ENCODE assay signal across 10 cellular contexts in the genomic region with DNA sequence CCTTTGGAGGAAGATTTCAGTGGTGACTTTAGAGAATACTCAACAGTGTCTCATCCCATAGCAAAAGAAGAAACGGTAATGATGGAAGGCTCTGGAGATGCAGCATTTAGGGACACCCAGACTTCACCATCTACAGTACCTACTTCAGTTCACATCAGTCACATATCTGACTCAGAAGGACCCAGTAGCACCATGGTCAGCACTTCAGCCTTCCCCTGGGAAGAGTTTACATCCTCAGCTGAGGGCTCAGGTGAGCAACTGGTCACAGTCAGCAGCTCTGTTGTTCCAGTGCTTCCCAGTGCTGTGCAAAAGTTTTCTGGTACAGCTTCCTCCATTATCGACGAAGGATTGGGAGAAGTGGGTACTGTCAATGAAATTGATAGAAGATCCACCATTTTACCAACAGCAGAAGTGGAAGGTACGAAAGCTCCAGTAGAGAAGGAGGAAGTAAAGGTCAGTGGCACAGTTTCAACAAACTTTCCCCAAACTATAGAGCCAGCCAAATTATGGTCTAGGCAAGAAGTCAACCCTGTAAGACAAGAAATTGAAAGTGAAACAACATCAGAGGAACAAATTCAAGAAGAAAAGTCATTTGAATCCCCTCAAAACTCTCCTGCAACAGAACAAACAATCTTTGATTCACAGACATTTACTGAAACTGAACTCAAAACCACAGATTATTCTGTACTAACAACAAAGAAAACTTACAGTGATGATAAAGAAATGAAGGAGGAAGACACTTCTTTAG.
A peak's percentile ranks its signal among the peaks of the same experiment; 100 is the strongest.
DNase-seq lines count a peak whose midpoint lies in the region; ATAC-seq lines count a peak whose summit lies in the region.
"Had no signal": no experiment of that assay in that cellular context is flagged by ENCODE, and none has a peak within 500 bp of the region (broad histone marks: within the 10 kb centered on the region; RNA-seq: fewer than 3 reads in every experiment).

No MANE protein-coding gene starts in this region.

- H3K27me3 ChIP-seq in SJCRH30: no peaks in the 10 kb centered on the region

- peaks cover 35% of the 10 kb centered on the region for H3K36me3 ChIP-seq in SJCRH30

- DNase-seq in SJCRH30 (no peak), NCI-H2171 treated with DMSO at 0.1 percent for 48 hours (lab: John Stamatoyannopoulos, UW) (no peak)
- DNase-seq in stimulated activated CD4-positive, alpha-beta T cell treated with anti-CD3 and anti-CD28 coated beads, Interleukin-1b, Interleukin-23, amount 100 ng/mL, for 48 hours: no peak
- DNase-seq: right cardiac atrium had no signal

- H3K9me3 ChIP-seq in SJCRH30 (replicated peaks): no peaks in the 10 kb centered on the region

- H3K27ac ChIP-seq in SJCRH30: no peak overlapping the region

- H3K4me3 Mint-ChIP-seq in activated naive CD8-positive, alpha-beta T cell: peak overlapping the region; percentile 2
- H3K4me3 Mint-ChIP-seq: stimulated activated naive CD8-positive, alpha-beta T cell treated with anti-CD3 and anti-CD28 coated beads, Interleukin-15, Interleukin-2, amounts not matched to agents 100 ng/mL and 50 ng/mL, for 24 hours had no signal

- no peaks in the 10 kb centered on the region for H3K4me1 ChIP-seq in SJCRH30

- no peaks in the 10 kb centered on the region for H3K9me3 Mint-ChIP-seq in activated naive CD8-positive, alpha-beta T cell (ENCODE audit: low read depth)
- H3K9me3 Mint-ChIP-seq: stimulated activated naive CD8-positive, alpha-beta T cell treated with anti-CD3 and anti-CD28 coated beads, Interleukin-15, Interleukin-2, amounts not matched to agents 100 ng/mL and 50 ng/mL, for 24 hours had no signal

- H3K27ac Mint-ChIP-seq in activated naive CD8-positive, alpha-beta T cell: peak overlapping the region; percentile 17
- H3K27ac Mint-ChIP-seq: stimulated activated naive CD8-positive, alpha-beta T cell treated with anti-CD3 and anti-CD28 coated beads, Interleukin-15, Interleukin-2, amounts not matched to agents 100 ng/mL and 50 ng/mL, for 24 hours had no signal

- H3K36me3 Mint-ChIP-seq in activated naive CD8-positive, alpha-beta T cell: no peaks in the 10 kb centered on the region

- H3K27me3 Mint-ChIP-seq in activated naive CD8-positive, alpha-beta T cell: no peaks in the 10 kb centered on the region

- ATAC-seq in GM18520 (IDR thresholded peaks at IDR 0.05; ENCODE audit: unreplicated experiment) (peak; percentile 39), GM21526 (IDR thresholded peaks at IDR 0.05; ENCODE audit: low FRiP score, unreplicated experiment) (peak; percentile 86), HG03175 (IDR thresholded peaks at IDR 0.05; ENCODE audit: unreplicated experiment) (peak; percentile 76), HG03439 (IDR thresholded peaks at IDR 0.05; ENCODE audit: unreplicated experiment) (no peak)

- H3K4me1 Mint-ChIP-seq in activated naive CD8-positive, alpha-beta T cell (ENCODE audit: low read depth): peaks cover 9% of the 10 kb centered on the region

- H3K4me3 ChIP-seq in SJCRH30: no peak overlapping the region
